Comparison of ENCODE assay signal across 16 cellular contexts in genomic region chr3:105772635-105773034, GRCh38.
"Had no signal": no experiment of that assay in that cellular context is flagged by ENCODE, and none has a peak within 500 bp of the region (broad histone marks: within the 10 kb centered on the region; RNA-seq: fewer than 3 reads in every experiment).

No MANE protein-coding gene starts in this region.

- H3K4me3 Mint-ChIP-seq: neural crest cell had no signal

- H3K9me3 ChIP-seq: ascending aorta, sigmoid colon, testis, upper lobe of right lung had no signal

- H3K27ac ChIP-seq: ascending aorta, sigmoid colon, SK-N-MC, testis, upper lobe of right lung had no signal

- H3K4me3 ChIP-seq: ascending aorta, sigmoid colon, SK-N-MC, testis, upper lobe of right lung had no signal

- H3K27me3 ChIP-seq: ascending aorta, sigmoid colon, testis, upper lobe of right lung had no signal

- DNase-seq: activated CD4-positive, alpha-beta T cell treated with anti-CD3 and anti-CD28 coated beads, Interleukin-2, amount 50 U/mL, for 4 hours; activated effector memory CD4-positive, alpha-beta T cell treated with Interleukin-2 at 50 U/mL for 16 hours; foreskin melanocyte; head of caudate nucleus; islet precursor cell; mammary epithelial cell; sigmoid colon; stimulated activated CD4-positive, alpha-beta T cell treated with anti-CD3 and anti-CD28 coated beads, Interleukin-12 subunit alpha, Interleukin-12 subunit beta, amount 100 ng/mL, for 4 hours; stimulated activated naive CD4-positive, alpha-beta T cell treated with Interleukin-2 at 50 U/mL for 16 hours; testis; upper lobe of right lung had no signal

- FAIRE-seq: bronchial epithelial cell had no signal

- ATAC-seq: left lobe of liver, upper lobe of right lung had no signal

- H3K36me3 ChIP-seq: ascending aorta, sigmoid colon, upper lobe of right lung had no signal

- H3K4me1 ChIP-seq: ascending aorta, testis had no signal
